12 cellular contexts compared by ENCODE assay signal in the genomic region with DNA sequence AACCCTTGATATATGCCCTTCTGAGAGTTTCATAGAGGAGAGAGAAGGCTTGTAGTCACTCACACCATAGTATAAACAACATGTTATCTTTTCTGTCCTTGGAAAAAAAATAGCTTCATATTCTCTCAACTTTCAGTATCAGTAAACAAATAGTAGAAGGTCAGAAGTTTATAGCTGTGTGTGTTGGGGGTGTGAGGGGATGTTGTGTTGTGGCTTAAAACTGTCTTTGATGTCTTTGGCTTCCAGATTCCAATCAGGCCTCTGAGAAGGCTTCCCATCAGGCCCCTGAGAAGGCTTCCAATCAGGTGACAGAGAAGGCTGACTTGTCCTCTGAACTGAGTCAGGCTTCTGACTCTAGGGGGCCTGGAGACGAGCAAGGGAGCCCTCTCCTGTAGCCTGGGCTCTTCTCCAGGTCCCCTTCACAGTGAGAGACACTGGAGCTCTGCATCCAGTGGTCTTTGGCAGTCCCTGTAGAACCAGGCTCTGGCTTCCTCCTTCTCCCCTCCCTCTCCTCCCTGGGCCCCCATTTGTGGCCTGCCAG. TPM values are rescaled to one million over a fixed set of nuclear protein-coding genes. Genes with fewer than 3 reads are reported as not detected.
DNase-seq lines count a peak whose midpoint lies in the region; ATAC-seq and TF ChIP-seq lines count a peak whose summit lies in the region.
"Had no signal": no experiment of that assay in that cellular context is flagged by ENCODE, and none has a peak within 500 bp of the region (broad histone marks: within the 10 kb centered on the region; RNA-seq: fewer than 3 reads in every experiment).

No MANE protein-coding gene starts in this region.

- ATAC-seq in CD4-positive, alpha-beta T cell (ENCODE audit: poor library complexity): no peak
- ATAC-seq in activated naive CD4-positive, alpha-beta T cell treated with anti-CD3 and anti-CD28 coated beads, Interleukin-2, amount 50 U/mL, for 72 hours: no peak
- ATAC-seq in natural killer cell: no peak
- ATAC-seq in GM23338: no peak

- H2AFZ ChIP-seq in GM23338: no peak overlapping the region

- peaks cover 6% of the 10 kb centered on the region for H3K9me3 Mint-ChIP-seq in CD4-positive, alpha-beta T cell
- H3K9me3 Mint-ChIP-seq in IgD-negative memory B cell (peaks cover 0 to 17% (median 8%) of the 10 kb centered on the region in 3 donors), natural killer cell (peaks cover 5 to 8% of the 10 kb centered on the region in 2 donors), GM23338 (peaks cover 7% of the 10 kb centered on the region)
- peaks cover 10 to 16% of the 10 kb centered on the region in 2 donors for H3K9me3 Mint-ChIP-seq in activated naive CD4-positive, alpha-beta T cell treated with anti-CD3 and anti-CD28 coated beads, Interleukin-2, amount 50 U/mL, for 72 hours

- H3K4me1 ChIP-seq in GM23338 (ENCODE audit: insufficient read depth): no peaks in the 10 kb centered on the region

- peaks cover 25% of the 10 kb centered on the region for H3K4me1 Mint-ChIP-seq in CD4-positive, alpha-beta T cell (ENCODE audit: low read depth)
- peaks cover 8 to 13% (median 10%) of the 10 kb centered on the region in 3 donors for H3K4me1 Mint-ChIP-seq in IgD-negative memory B cell
- peaks cover 16 to 20% of the 10 kb centered on the region in 2 donors for H3K4me1 Mint-ChIP-seq in natural killer cell
- peaks cover 19% of the 10 kb centered on the region for H3K4me1 Mint-ChIP-seq in GM23338

- no peaks in the 10 kb centered on the region for H3K36me3 Mint-ChIP-seq in CD4-positive, alpha-beta T cell (ENCODE audit: low read depth)
- H3K36me3 Mint-ChIP-seq in IgD-negative memory B cell (peaks cover 7% of the 10 kb centered on the region), natural killer cell (peaks cover 8% of the 10 kb centered on the region), GM23338 (ENCODE audit: low read depth) (peaks cover 5% of the 10 kb centered on the region; the same call in 2 of the 3 replicates)
- peaks cover 17 to 19% of the 10 kb centered on the region in 2 donors for H3K36me3 Mint-ChIP-seq in activated naive CD4-positive, alpha-beta T cell treated with anti-CD3 and anti-CD28 coated beads, Interleukin-2, amount 50 U/mL, for 72 hours

- no peaks in the 10 kb centered on the region for H3K79me2 ChIP-seq in GM23338 (replicated peaks; ENCODE audit: insufficient read depth)

- no peak overlapping the region for H3K4me2 ChIP-seq in GM23338

- peaks cover 3% of the 10 kb centered on the region; the same call in 1 of the 2 replicates for H3F3A ChIP-seq in GM23338 (replicated peaks; ENCODE audit: low read depth)

- CTCF ChIA-PET in CD4-positive, alpha-beta T cell (lab: Charles Lee): interaction anchor here (1.5 to 2.8 kb wide), 3 partner anchors 8 to 11 kb away, joined by 4 to 12 read pairs (median 6); no protein-coding TSS in a partner anchor

- peak overlapping the region; percentile 55 for H3K27ac ChIP-seq in CD4-positive, alpha-beta T cell (ENCODE audit: low read depth, low read length)
- no peak overlapping the region for H3K27ac ChIP-seq in GM23338 (ENCODE audit: low read depth)

- intact Hi-C loops in CD4-positive, alpha-beta T cell (cut with DNase I, micrococcal nuclease): loop anchor here in 1 of 2 experiments (1.0 to 5.0 kb wide), 2 partner anchors 9 to 128 kb away; no protein-coding TSS in a partner anchor
- intact Hi-C loops in natural killer cell (cut with micrococcal nuclease): loop anchor here (5.0 kb wide), 1 partner anchor 238 kb away; no protein-coding TSS in a partner anchor

- H3K4me3 ChIP-seq in GM23338: no peak overlapping the region

- H3K27me3 Mint-ChIP-seq in CD4-positive, alpha-beta T cell: peaks cover 16% of the 10 kb centered on the region
- peaks cover 16% of the 10 kb centered on the region for H3K27me3 Mint-ChIP-seq in IgD-negative memory B cell
- H3K27me3 Mint-ChIP-seq in natural killer cell (ENCODE audit: low read depth in 2 of 2): peaks cover 8 to 18% of the 10 kb centered on the region in 2 donors
- H3K27me3 Mint-ChIP-seq in GM23338 (ENCODE audit: insufficient read depth, low read depth, poor library complexity): peaks cover 2% of the 10 kb centered on the region

- DNase-seq in CD4-positive, alpha-beta T cell: no peak
- DNase-seq in activated naive CD4-positive, alpha-beta T cell treated with anti-CD3 and anti-CD28 coated beads, Interleukin-2, amount 50 U/mL, for 72 hours (ENCODE audit: low spot score in 2 of 2): no peak
- no peak for DNase-seq in natural killer cell
- no peak for DNase-seq in islet precursor cell
- no peak for DNase-seq in GM23338 (ENCODE audit: low spot score)
- no peak for DNase-seq in NCI-H146 (lab: John Stamatoyannopoulos, UW)
- DNase-seq in HuH-7.5 (ENCODE audit: low spot score): no peak
- DNase-seq: cerebellar nuclear complex, midbrain, NCI-H2227 treated with DMSO at 0.1 percent for 48 hours had no signal

- no peaks in the 10 kb centered on the region for H3K36me3 ChIP-seq in GM23338 (ENCODE audit: insufficient read depth)

- no peak for TF ChIP-seq CTCF in CD4-positive, alpha-beta T cell (IDR thresholded peaks at IDR 0.05)
- TF ChIP-seq CTCF in natural killer cell (IDR thresholded peaks at IDR 0.05) (no peak), GM23338 (conservative IDR thresholded peaks at IDR 0.05; ENCODE audit: low read depth in 2 of 2) (no peak)

- peaks cover 5% of the 10 kb centered on the region for H3K9me3 ChIP-seq in CD4-positive, alpha-beta T cell (ENCODE audit: control insufficient read depth, low read length)

- no peak overlapping the region for H3K4me3 Mint-ChIP-seq in CD4-positive, alpha-beta T cell
- H3K4me3 Mint-ChIP-seq in IgD-negative memory B cell (peak overlapping the region in 2 of 4 donors; percentile 22 to 94), natural killer cell (peak overlapping the region; percentile 80), GM23338 (no peak overlapping the region)

- H3K27me3 ChIP-seq in CD4-positive, alpha-beta T cell (ENCODE audit: control insufficient read depth, insufficient read depth, low read length): no peaks in the 10 kb centered on the region
- no peaks in the 10 kb centered on the region for H3K27me3 ChIP-seq in GM23338 (ENCODE audit: insufficient read depth)

- no peaks in the 10 kb centered on the region for H4K20me1 ChIP-seq in GM23338 (replicated peaks; ENCODE audit: insufficient read depth)

- POLR2A ChIA-PET in CD4-positive, alpha-beta T cell (lab: Charles Lee): interaction anchor here (1.5 to 7.3 kb wide), 2 partner anchors 10 to 38 kb away, joined by 5 to 76 read pairs; partner anchors contain the start of genes MTFP1 and SEC14L2

- H3K27ac Mint-ChIP-seq in CD4-positive, alpha-beta T cell: peak overlapping the region; percentile 89
- H3K27ac Mint-ChIP-seq in IgD-negative memory B cell (peak overlapping the region; percentile 80 to 99 (median 98)), natural killer cell (peak overlapping the region; percentile 92), GM23338 (no peak overlapping the region)
- peak overlapping the region; percentile 84 to 90 for H3K27ac Mint-ChIP-seq in activated naive CD4-positive, alpha-beta T cell treated with anti-CD3 and anti-CD28 coated beads, Interleukin-2, amount 50 U/mL, for 72 hours

- H3K9me2 ChIP-seq in GM23338 (ENCODE audit: insufficient read depth): 0 out of 2 replicates have a peak, but pooled peaks cover 4% of the 10 kb centered on the region

RNA-seq across cellular contexts. Expression of gene MTFP1, which starts 9.3 kb away (rescaled TPM):
- 10 to 100 TPM; 37.2 to 38.0 TPM for total RNA-seq in CD4-positive, alpha-beta T cell
- polyA plus RNA-seq in IgD-negative memory B cell: 27.8 TPM
- 10 to 100 TPM; 17.9 to 68.3 TPM for total RNA-seq in activated naive CD4-positive, alpha-beta T cell treated with anti-CD3 and anti-CD28 coated beads, Interleukin-2, amount 50 U/mL, for 72 hours
- total RNA-seq in natural killer cell: 10 to 100 TPM; 15.7 to 17.5 (median 17.2) TPM
- total RNA-seq in GM23338 (2014; rRNA removed; shearing (Covaris generic)): 54.6 and 68.6 TPM in 2 replicates
- 62.5 and 64.1 TPM in 2 replicates for polyA plus RNA-seq in GM23338 (2016; fragmentation: Nextera tagmentation; extraction: Ambion mirVana)

RNA-seq across cellular contexts. Expression of gene SEC14L3, which starts 37.0 kb away (rescaled TPM):
- not detected for total RNA-seq in CD4-positive, alpha-beta T cell
- not detected for polyA plus RNA-seq in IgD-negative memory B cell
- total RNA-seq in activated naive CD4-positive, alpha-beta T cell treated with anti-CD3 and anti-CD28 coated beads, Interleukin-2, amount 50 U/mL, for 72 hours: not detected
- total RNA-seq in natural killer cell: not detected
- not detected in 2 replicates for total RNA-seq in GM23338 (2014; rRNA removed; shearing (Covaris generic))
- not detected in 2 replicates for polyA plus RNA-seq in GM23338 (2016; fragmentation: Nextera tagmentation; extraction: Ambion mirVana)
- total RNA-seq: pulmonary artery endothelial cell had no signal

RNA-seq across cellular contexts. Expression of gene SEC14L2, which starts 38.0 kb away (rescaled TPM):
- total RNA-seq in CD4-positive, alpha-beta T cell: 10 to 100 TPM; 74.6 to 79.8 TPM
- polyA plus RNA-seq in IgD-negative memory B cell (1.1 TPM), GM23338 (2016; fragmentation: Nextera tagmentation; extraction: Ambion mirVana) (2.2 and 2.5 TPM in 2 replicates)
- total RNA-seq in activated naive CD4-positive, alpha-beta T cell treated with anti-CD3 and anti-CD28 coated beads, Interleukin-2, amount 50 U/mL, for 72 hours: 10 to 100 TPM; 13.9 to 16.3 TPM
- total RNA-seq in natural killer cell: 1 to 10 TPM in 2 of 3 donors, under 1 TPM in 1; 0.71 to 6.6 (median 2.7) TPM
- total RNA-seq in GM23338 (2014; rRNA removed; shearing (Covaris generic)): 2.1 and 4.2 TPM in 2 replicates

RNA-seq across cellular contexts. Expression of gene RNF215, which starts 47.6 kb away (rescaled TPM):
- 1 to 10 TPM; 4.6 to 4.9 TPM for total RNA-seq in CD4-positive, alpha-beta T cell
- 0.20 TPM for polyA plus RNA-seq in IgD-negative memory B cell
- total RNA-seq in activated naive CD4-positive, alpha-beta T cell treated with anti-CD3 and anti-CD28 coated beads, Interleukin-2, amount 50 U/mL, for 72 hours: 10 to 100 TPM in 1 of 2 donors, 1 to 10 TPM in 1; 6.8 to 11.8 TPM
- 1 to 10 TPM; 7.5 to 9.8 (median 9.5) TPM for total RNA-seq in natural killer cell
- total RNA-seq in GM23338 (2014; rRNA removed; shearing (Covaris generic)): 12.4 and 13.9 TPM in 2 replicates
- polyA plus RNA-seq in GM23338 (2016; fragmentation: Nextera tagmentation; extraction: Ambion mirVana): 1.8 and 3.3 TPM in 2 replicates

Comparison
In these comparisons a context has a peak if more than half of its experiments do, and no peak if none do; other contexts are left out.
1. RNA of gene SEC14L2, which starts 38.0 kb away (total RNA-seq): 74.6 to 79.8 TPM in CD4-positive, alpha-beta T cell; 13.9 to 16.3 TPM in activated naive CD4-positive, alpha-beta T cell treated with anti-CD3 and anti-CD28 coated beads, Interleukin-2, amount 50 U/mL, for 72 hours, 2.1 to 4.2 TPM in GM23338 and 0.71 to 6.6 TPM in natural killer cell; every median in the first group is over 4 times any median in the second.